Comparison of ENCODE assay signal across 30 cellular contexts in genomic region chr6:44423306-44423705, GRCh38.
"Had no signal": no experiment of that assay in that cellular context is flagged by ENCODE, and none has a peak within 500 bp of the region (broad histone marks: within the 10 kb centered on the region; RNA-seq: fewer than 3 reads in every experiment).

No MANE protein-coding gene starts in this region.

- ATAC-seq: activated naive CD4-positive, alpha-beta T cell treated with anti-CD3 and anti-CD28 coated beads, Interleukin-2, amount 50 U/mL, for 72 hours; activated T-cell treated with anti-CD3 and anti-CD28 coated beads, Interleukin-2, amount 50 U/mL, for 4 hours; Panc1; SK-N-SH treated with all-trans-retinoic acid at 6 μM for 48 hours; T-cell had no signal

- DNase-seq: activated B cell treated with CpG ODN at 0.5 μM for 24 hours; activated CD4-positive, alpha-beta memory T cell treated with anti-CD3 and anti-CD28 coated beads for 36 hours; activated CD4-positive, alpha-beta T cell treated with anti-CD3 and anti-CD28 coated beads for 4 hours; activated CD4-positive, alpha-beta T cell treated with anti-CD3 and anti-CD28 coated beads, Interleukin-2, amount 50 U/mL, for 1 hour; activated CD4-positive, CD25-positive, alpha-beta regulatory T cell treated with anti-CD3 and anti-CD28 coated beads, Interleukin-2, amount 50 U/mL, for 72 hours; activated CD8-positive, alpha-beta memory T cell treated with anti-CD3 and anti-CD28 coated beads, Interleukin-2, amount 50 U/mL, for 4 hours; activated gamma-delta T cell treated with Interleukin-2 at 50 U/mL for 16 hours; activated naive CD4-positive, alpha-beta T cell treated with anti-CD3 and anti-CD28 coated beads for 36 hours; activated T-cell treated with anti-CD3 and anti-CD28 coated beads for 4 hours; activated T-cell treated with anti-CD3 and anti-CD28 coated beads, Interleukin-2, amount 50 U/mL, for 4 hours; adrenal gland; anterior cingulate cortex; central memory CD4-positive, alpha-beta T cell; NCI-H1092 treated with DMSO at 0.1 percent for 48 hours; NCI-H146; NCI-H2029 treated with DMSO at 0.1 percent for 48 hours; NCI-H2171 treated with DMSO at 0.1 percent for 48 hours; NCI-H2227 treated with DMSO at 0.1 percent for 48 hours; NCI-H446; NCI-H524 treated with DMSO at 0.1 percent for 48 hours; RPMI8226; SHP77 treated with DMSO at 0.1 percent for 48 hours; T-cell; T-helper 2 cell; T-helper 9 cell had no signal

- H3K27ac ChIP-seq: adrenal gland, SJSA1, VCaP had no signal
